10 cellular contexts compared by ENCODE assay signal in the genomic region with DNA sequence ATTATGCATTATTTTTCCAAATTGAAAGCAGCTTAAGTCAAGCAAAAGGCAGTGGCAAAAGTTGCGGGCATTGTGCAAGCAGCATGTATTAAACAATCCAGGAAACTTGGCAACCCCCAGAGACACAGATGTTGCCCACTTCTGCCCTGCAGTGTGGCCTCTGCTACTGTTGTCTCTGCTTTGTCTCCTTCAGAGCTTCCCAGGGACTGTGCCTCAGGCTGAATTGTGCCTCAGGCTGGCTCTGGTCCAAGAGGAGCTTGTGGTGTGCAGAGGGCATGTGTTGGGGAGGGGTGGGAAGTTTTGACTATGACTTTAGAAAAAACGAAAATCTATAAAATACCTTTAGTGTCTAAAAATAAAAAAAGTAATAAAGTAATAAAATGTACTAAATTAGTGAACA.
A peak's percentile ranks its signal among the peaks of the same experiment; 100 is the strongest.
DNase-seq lines count a peak whose midpoint lies in the region; ATAC-seq and TF ChIP-seq lines count a peak whose summit lies in the region.
"Had no signal": no experiment of that assay in that cellular context is flagged by ENCODE, and none has a peak within 500 bp of the region (broad histone marks: within the 10 kb centered on the region; RNA-seq: fewer than 3 reads in every experiment).

No MANE protein-coding gene starts in this region.

- ATAC-seq in GM21576 (IDR thresholded peaks at IDR 0.05; ENCODE audit: unreplicated experiment), result no peak
- ATAC-seq: GM12878 had no signal

- no peaks in the 10 kb centered on the region for H3K27me3 ChIP-seq in prostate gland (replicated peaks; ENCODE audit: insufficient read depth)
- H3K27me3 ChIP-seq: suprapubic skin had no signal

- 31% methylated on average over 2 of the region's 2 CpGs for WGBS in prostate gland

- H3K27ac Mint-ChIP-seq in endothelial cell (ENCODE audit: unreplicated experiment), result no peak overlapping the region

- H3K36me3 Mint-ChIP-seq in endothelial cell (ENCODE audit: low read depth, unreplicated experiment), result no peaks in the 10 kb centered on the region

- no peak overlapping the region for H3K4me3 Mint-ChIP-seq in endothelial cell (ENCODE audit: unreplicated experiment)

- H3K9me3 Mint-ChIP-seq in endothelial cell (ENCODE audit: unreplicated experiment), result no peaks in the 10 kb centered on the region

- H3K4me3 ChIP-seq in fibroblast of mammary gland (ENCODE audit: control insufficient read depth, low read depth, low read length) (no peak overlapping the region), retinal pigment epithelial cell (ENCODE audit: low read length) (no peak overlapping the region), prostate gland (no peak overlapping the region)
- H3K4me3 ChIP-seq: GM12878, suprapubic skin had no signal

- no peaks in the 10 kb centered on the region for H3K27me3 Mint-ChIP-seq in endothelial cell (ENCODE audit: unreplicated experiment)

- H3K9me3 ChIP-seq in prostate gland, result no peaks in the 10 kb centered on the region
- H3K9me3 ChIP-seq: suprapubic skin had no signal

- H3K36me3 ChIP-seq in prostate gland, result no peaks in the 10 kb centered on the region
- H3K36me3 ChIP-seq: suprapubic skin had no signal

- no peak for TF ChIP-seq CTCF in fibroblast of mammary gland (conservative IDR thresholded peaks at IDR 0.05; ENCODE audit: control insufficient read depth, insufficient read depth, low read depth, low read length)
- no peak for TF ChIP-seq CTCF in retinal pigment epithelial cell (conservative IDR thresholded peaks at IDR 0.05; ENCODE audit: low read depth, low read length)
- no peak for TF ChIP-seq CTCF in prostate gland (IDR thresholded peaks at IDR 0.05)
- no peak for TF ChIP-seq CTCF in endothelial cell (IDR thresholded peaks at IDR 0.05; ENCODE audit: unreplicated experiment)

- no peaks in the 10 kb centered on the region for H3K4me1 Mint-ChIP-seq in endothelial cell (ENCODE audit: unreplicated experiment)

- peak; percentile 2 for DNase-seq in HK-2 (ENCODE audit: unreplicated experiment)
- DNase-seq in NCI-H69 (lab: John Stamatoyannopoulos, UW), result peak; percentile 95
- peak; percentile 24 for DNase-seq in fibroblast of mammary gland (ENCODE audit: low read depth)
- DNase-seq in retinal pigment epithelial cell (ENCODE audit: low read depth), result peak; percentile 10
- no peak for DNase-seq in prostate gland (ENCODE audit: low spot score)
- no peak for DNase-seq in endothelial cell (ENCODE audit: low spot score)
- DNase-seq: NCI-H187 had no signal

- H3K4me1 ChIP-seq in prostate gland (replicated peaks), result no peaks in the 10 kb centered on the region
- H3K4me1 ChIP-seq: suprapubic skin had no signal

- intact Hi-C loops in prostate gland (cut with DNase I), result no loop called here

- no peak overlapping the region for H3K27ac ChIP-seq in prostate gland
- H3K27ac ChIP-seq: suprapubic skin had no signal

- TF ChIP-seq POLR2A in prostate gland (IDR thresholded peaks at IDR 0.05), result no peak

Comparison
In these comparisons a context has a peak if more than half of its experiments do, and no peak if none do; other contexts are left out.
1. DNase-seq: peak in HK-2 (single experiment), NCI-H69 (single experiment), fibroblast of mammary gland (single experiment) and retinal pigment epithelial cell (single experiment); none in prostate gland (single experiment) and endothelial cell (single experiment).